ENCODE assay signal across 27 cellular contexts in genomic region chr7:73549176-73549575, GRCh38. TPM values are rescaled to one million over a fixed set of nuclear protein-coding genes. Genes with fewer than 3 reads are reported as not detected.
DNase-seq lines count a peak whose midpoint lies in the region; ATAC-seq, FAIRE-seq and TF ChIP-seq lines count a peak whose summit lies in the region.
"Had no signal": no experiment of that assay in that cellular context is flagged by ENCODE, and none has a peak within 500 bp of the region (broad histone marks: within the 10 kb centered on the region; RNA-seq: fewer than 3 reads in every experiment).

No MANE protein-coding gene starts in this region.

- H3K27ac ChIP-seq in heart left ventricle (peak overlapping the region in 6 of 12 donors; percentile 13 to 67 (median 23)), HCT116 (ENCODE audit: low read depth, low read length) (no peak overlapping the region), astrocyte (ENCODE audit: low read depth, low read length) (no peak overlapping the region)
- H3K27ac ChIP-seq: colonic mucosa, epithelial cell of prostate, PC-9, right lobe of liver, tibial artery had no signal

- ATAC-seq in heart left ventricle (peak; percentile 25 to 65 (median 56)), HCT116 (no peak)
- ATAC-seq: right lobe of liver had no signal

- DNase-seq in heart left ventricle (no peak), cardiac septum (ENCODE audit: low spot score) (no peak), HCT116 (ENCODE audit: low read depth, low spot score) (no peak), astrocyte (ENCODE audit: low read depth) (no peak), NCI-H1436 treated with DMSO at 0.1 percent for 48 hours (lab: John Stamatoyannopoulos, UW) (no peak), iPS-NIHi7 (ENCODE audit: extremely low spot score) (no peak)
- no peak for DNase-seq in activated CD4-positive, CD25-positive, alpha-beta regulatory T cell treated with anti-CD3 and anti-CD28 coated beads, Interleukin-2, amount 50 U/mL, for 72 hours
- DNase-seq: activated CD4-positive, alpha-beta T cell treated with anti-CD3 and anti-CD28 coated beads for 4 hours; activated CD8-positive, alpha-beta memory T cell treated with anti-CD3 and anti-CD28 coated beads for 24 hours; activated T-cell treated with anti-CD3 and anti-CD28 coated beads for 4 hours; C1 segment of cervical spinal cord; colonic mucosa; effector CD4-positive, alpha-beta T cell; HCEC 1CT; MV-4-11; NCI-H146; NCI-H345; NCI-H69; PC-9; right lobe of liver; SHP77; stimulated activated CD8-positive, alpha-beta memory T cell treated with anti-CD3 and anti-CD28 coated beads, Interleukin-4, amount 100 ng/mL, for 48 hours; tibial artery had no signal

- H3K4me3 ChIP-seq in heart left ventricle (no peak overlapping the region), HCT116 (replicated peaks in 1 of 2; ENCODE audit: low read depth in 1 of 2, low read length in 2 of 2) (no peak overlapping the region), astrocyte (ENCODE audit: insufficient read depth, low read depth, low read length) (no peak overlapping the region)
- H3K4me3 ChIP-seq: colonic mucosa, PC-9, right lobe of liver, tibial artery had no signal

- TF ChIP-seq POLR2A in heart left ventricle (IDR thresholded peaks at IDR 0.05) (no peak), HCT116 (IDR thresholded peaks at IDR 0.05; ENCODE audit: borderline replicate concordance, extremely low read depth, insufficient read depth, insufficient read length) (no peak)

- intact Hi-C loops in heart left ventricle (cut with DNase I): no loop called here
- intact Hi-C loops in cardiac septum (cut with DNase I): no loop called here
- intact Hi-C loops in HCT116 (cut with micrococcal nuclease): no loop called here

- TF ChIP-seq RAD21 in HCT116 (IDR thresholded peaks at IDR 0.05; ENCODE audit: low read depth): no peak

- H3K4me1 Mint-ChIP-seq in astrocyte (ENCODE audit: low read depth, unreplicated experiment): no peaks in the 10 kb centered on the region

- no peak for FAIRE-seq in astrocyte (lab: Jason Lieb, UNC)
- FAIRE-seq: bronchial epithelial cell, D721Med, islet of Langerhans had no signal

- H3K36me3 ChIP-seq in heart left ventricle (peaks cover 0 to 82% (median 75%) of the 10 kb centered on the region in 9 donors), HCT116 (ENCODE audit: control insufficient read depth in 1 of 2, insufficient read depth in 2 of 2, low read length in 2 of 2) (peaks cover 15 to 22% of the 10 kb centered on the region in 2 experiments), astrocyte (ENCODE audit: insufficient read depth, low read length) (peaks cover 27% of the 10 kb centered on the region)

- TF ChIP-seq CTCF in heart left ventricle (IDR thresholded peaks at IDR 0.05) (no peak), HCT116 (IDR thresholded peaks at IDR 0.05 in 2 of 3, conservative IDR thresholded peaks at IDR 0.05 in 1 of 3; ENCODE audit: borderline replicate concordance in 1 of 3, insufficient read depth in 1 of 3, low read depth in 2 of 3, low read length in 2 of 3) (no peak), astrocyte (IDR thresholded peaks at IDR 0.05; ENCODE audit: insufficient read depth, low read depth, low read length) (no peak)

- H4K20me1 ChIP-seq in HCT116 (ENCODE audit: insufficient read depth) (no peaks in the 10 kb centered on the region), astrocyte (ENCODE audit: insufficient read depth, low read length) (peaks cover 79% of the 10 kb centered on the region)

- H3K4me2 ChIP-seq in HCT116 (ENCODE audit: low read length) (no peak overlapping the region), astrocyte (ENCODE audit: low read length) (no peak overlapping the region)
- H3K4me2 ChIP-seq: PC-9 had no signal

- H3K27me3 Mint-ChIP-seq in astrocyte (ENCODE audit: low read depth, unreplicated experiment): no peaks in the 10 kb centered on the region

- peaks cover 89% of the 10 kb centered on the region for H3K79me2 ChIP-seq in HCT116 (ENCODE audit: insufficient read depth, low read length)
- H3K79me2 ChIP-seq in astrocyte (ENCODE audit: insufficient read depth, low read length): peaks cover 86% of the 10 kb centered on the region

- no peak overlapping the region for H3K27ac Mint-ChIP-seq in astrocyte (ENCODE audit: unreplicated experiment)

- H3K9me3 ChIP-seq in heart left ventricle: no peaks in the 10 kb centered on the region
- H3K9me3 ChIP-seq in HCT116 (ENCODE audit: control insufficient read depth in 1 of 2, insufficient read depth in 1 of 2, low read depth in 1 of 2, low read length in 2 of 2): no peaks in the 10 kb centered on the region
- no peaks in the 10 kb centered on the region for H3K9me3 ChIP-seq in astrocyte (ENCODE audit: insufficient read depth, low read depth, low read length)
- H3K9me3 ChIP-seq: colonic mucosa, right lobe of liver, tibial artery had no signal

- no peaks in the 10 kb centered on the region for H3K9me2 ChIP-seq in HCT116 (ENCODE audit: insufficient read depth)

- H3K27me3 ChIP-seq in heart left ventricle (no peaks in the 10 kb centered on the region), HCT116 (ENCODE audit: insufficient read depth, low read length) (no peaks in the 10 kb centered on the region), astrocyte (ENCODE audit: insufficient read depth, low read length) (no peaks in the 10 kb centered on the region)
- H3K27me3 ChIP-seq: colonic mucosa, right lobe of liver, tibial artery had no signal

- H3K9me3 Mint-ChIP-seq in astrocyte (ENCODE audit: unreplicated experiment): no peaks in the 10 kb centered on the region

- POLR2A ChIA-PET in HCT116 (lab: Charles Lee): interaction anchor here (1.4 kb wide), 1 partner anchor 11 kb away, joined by 3 read pairs; no protein-coding TSS in a partner anchor

- H3K4me1 ChIP-seq in heart left ventricle (peaks cover 0 to 45% (median 10%) of the 10 kb centered on the region in 12 donors), HCT116 (ENCODE audit: control insufficient read depth in 1 of 2, insufficient read depth in 2 of 2, low read length in 2 of 2) (0 out of 4 replicates have a peak, but pooled peaks cover 0 to 8% of the 10 kb centered on the region in 2 experiments), astrocyte (ENCODE audit: insufficient read depth, low read length) (no peaks in the 10 kb centered on the region)
- H3K4me1 ChIP-seq: right lobe of liver had no signal

- CTCF ChIA-PET in HCT116 (lab: Charles Lee): no interaction called here

- 75 to 86% (median 77%) methylated on average over 4 of the region's 4 CpGs for WGBS in heart left ventricle, 4 donors

- H2AFZ ChIP-seq in HCT116 (ENCODE audit: low read depth, low read length, poor library complexity, severe bottlenecking) (no peak overlapping the region), astrocyte (ENCODE audit: low read depth, low read length) (no peak overlapping the region)
- H2AFZ ChIP-seq: PC-9 had no signal

- RAD21 ChIA-PET in HCT116 (lab: Charles Lee; ENCODE audit: low non-redundant PET in 1 of 2, low total read pairs in 2 of 2, uncharacterized antibody in 2 of 2, unreplicated experiment in 2 of 2): no interaction called here

- peaks cover 13% of the 10 kb centered on the region for H3K36me3 Mint-ChIP-seq in astrocyte (ENCODE audit: low read depth, unreplicated experiment)

- H3K9ac ChIP-seq in HCT116 (ENCODE audit: low read length): no peak overlapping the region
- H3K9ac ChIP-seq in astrocyte (ENCODE audit: low read length): no peak overlapping the region

- H3K4me3 Mint-ChIP-seq in astrocyte (ENCODE audit: unreplicated experiment): peak overlapping the region; percentile 51

- TSS peak; percentile 16 for BruUV-seq in HCT116 (replicated peaks; lab: Mats Ljungman, UMichigan)

TF ChIP-seq in HCT116, 20 proteins besides CTCF, POLR2A, EP300 and RAD21 (continues in another document):
- no peak for TF ChIP-seq SRF (IDR thresholded peaks at IDR 0.05; ENCODE audit: low read depth)
- no peak for TF ChIP-seq ATF3 (IDR thresholded peaks at IDR 0.05)
- TF ChIP-seq FOSL1 (IDR thresholded peaks at IDR 0.05; ENCODE audit: low read depth): no peak
- TF ChIP-seq EGR1 (IDR thresholded peaks at IDR 0.05; ENCODE audit: low read depth): no peak

RNA-seq across cellular contexts. Expression of gene BCL7B, which starts 8.3 kb away (rescaled TPM):
- total RNA-seq in heart left ventricle (100 to 1,000 TPM in 2 of 9 donors, 10 to 100 TPM in 7; 63.2 to 182 (median 77.9) TPM), cardiac septum (68.9 TPM), HCT116 (2021; ENCODE audit: unreplicated experiment) (50.4 TPM), astrocyte (27.6 and 30.1 TPM in 2 replicates)
- polyA plus RNA-seq in heart left ventricle: 10 to 100 TPM; 65.3 to 88.8 TPM
- polyA plus RNA-seq in HCT116 (2012): 48.2 and 49.4 TPM in 2 replicates

RNA-seq across cellular contexts. Expression of gene BAZ1B, which starts 27.1 kb away (rescaled TPM):
- 10 to 100 TPM; 30.1 to 45.0 (median 41.5) TPM for total RNA-seq in heart left ventricle
- 10 to 100 TPM; 19.0 to 31.5 TPM for polyA plus RNA-seq in heart left ventricle
- total RNA-seq in cardiac septum: 45.7 TPM
- total RNA-seq in HCT116 (2021; ENCODE audit: unreplicated experiment): 81.1 TPM
- 29.6 and 37.7 TPM in 2 replicates for polyA plus RNA-seq in HCT116 (2012)
- 61.0 and 62.5 TPM in 2 replicates for total RNA-seq in astrocyte

RNA-seq across cellular contexts. Expression of gene TBL2, which starts 29.2 kb away (rescaled TPM):
- total RNA-seq in heart left ventricle (10 to 100 TPM in 7 of 9 donors, 1 to 10 TPM in 2; 6.8 to 24.1 (median 14.1) TPM), cardiac septum (13.6 TPM), HCT116 (2021; ENCODE audit: unreplicated experiment) (55.0 TPM), astrocyte (54.8 and 58.6 TPM in 2 replicates)
- 10 to 100 TPM in 1 of 2 donors, 1 to 10 TPM in 1; 3.5 to 27.3 TPM for polyA plus RNA-seq in heart left ventricle
- 50.1 and 53.3 TPM in 2 replicates for polyA plus RNA-seq in HCT116 (2012)
